12 cellular contexts compared by ENCODE assay signal in genomic region chr11:46106530-46107407, GRCh38. TPM values are rescaled to one million over a fixed set of nuclear protein-coding genes. Genes with fewer than 3 reads are reported as not detected.
DNase-seq lines count a peak whose midpoint lies in the region; ATAC-seq and TF ChIP-seq lines count a peak whose summit lies in the region.
"Had no signal": no experiment of that assay in that cellular context is flagged by ENCODE, and none has a peak within 500 bp of the region (broad histone marks: within the 10 kb centered on the region; RNA-seq: fewer than 3 reads in every experiment).

No MANE protein-coding gene starts in this region.

- H3K4me3 ChIP-seq in cardiac muscle cell = no peak overlapping the region

- H3K9me3 ChIP-seq in cardiac muscle cell (ENCODE audit: low read depth) = no peaks in the 10 kb centered on the region

- peaks cover 37% of the 10 kb centered on the region for H3K4me1 ChIP-seq in cardiac muscle cell (ENCODE audit: low read depth)

- TF ChIP-seq CTCF in cardiac muscle cell (IDR thresholded peaks at IDR 0.05; ENCODE audit: low read depth, low read length) = no peak

- H3K27ac ChIP-seq in cardiac muscle cell = peak overlapping the region; percentile 64
- H3K27ac ChIP-seq: VCaP had no signal

- peak in 50 of 76 experiments; percentile 3 to 65 (median 41) for DNase-seq in HUDEP-2 (lab: John Stamatoyannopoulos, UW; ENCODE audit: unreplicated experiment in 76 of 76)
- peak; percentile 44 to 58 for DNase-seq in cardiac muscle cell (ENCODE audit: low read depth in 1 of 2, low spot score in 1 of 2)
- DNase-seq in putamen (ENCODE audit: low spot score) = peak; percentile 43
- DNase-seq in stimulated activated CD4-positive, alpha-beta T cell treated with anti-CD3 and anti-CD28 coated beads, Interleukin-4, amount 100 ng/mL, for 1 hour = no peak
- DNase-seq: activated T-cell treated with anti-CD3 and anti-CD28 coated beads, Interleukin-2, amount 50 U/mL, for 4 hours; cerebellar nuclear complex; NCI-H1436 had no signal

- no peaks in the 10 kb centered on the region for H3K27me3 ChIP-seq in cardiac muscle cell

- ATAC-seq in SK-N-SH treated with all-trans-retinoic acid at 6 μM for 48 hours (peak; percentile 47; the same call in 1 of the 3 replicates), GM18868 (IDR thresholded peaks at IDR 0.05; ENCODE audit: unreplicated experiment) (no peak), HG03175 (IDR thresholded peaks at IDR 0.05; ENCODE audit: unreplicated experiment) (no peak)
- ATAC-seq: activated T-cell treated with anti-CD3 and anti-CD28 coated beads, Interleukin-2, amount 50 U/mL, for 4 hours; stimulated activated memory B cell treated with anti-CD40 and anti-IgM and Interleukin-4, amounts not matched to agents 10 μg/mL and 1 μg/mL and 100 μg/mL, for 72 hours had no signal

- H3K36me3 ChIP-seq in cardiac muscle cell = no peaks in the 10 kb centered on the region

TF ChIP-seq in SK-N-SH treated with all-trans-retinoic acid at 6 μM for 48 hours, 23 proteins besides CTCF, POLR2A, EP300 and RAD21:
- TF ChIP-seq ARNTL (CRISPR knock-in tag; IDR thresholded peaks at IDR 0.05; ENCODE audit: borderline replicate concordance, low read depth) = no peak
- TF ChIP-seq RARB (CRISPR knock-in tag; IDR thresholded peaks at IDR 0.05) = no peak
- TF ChIP-seq OSR1 (CRISPR knock-in tag; IDR thresholded peaks at IDR 0.05) = no peak
- no peak for TF ChIP-seq CSDC2 (CRISPR knock-in tag; IDR thresholded peaks at IDR 0.05)
- no peak for TF ChIP-seq TCF4 (CRISPR knock-in tag; IDR thresholded peaks at IDR 0.05; ENCODE audit: borderline replicate concordance)
- TF ChIP-seq ZFP30 (CRISPR knock-in tag; IDR thresholded peaks at IDR 0.05) = no peak
- no peak for TF ChIP-seq PPARA (CRISPR knock-in tag; IDR thresholded peaks at IDR 0.05; ENCODE audit: borderline replicate concordance)
- no peak for TF ChIP-seq PATZ1 (CRISPR knock-in tag; IDR thresholded peaks at IDR 0.05; ENCODE audit: borderline replicate concordance)
- TF ChIP-seq CSRNP3 (CRISPR knock-in tag; IDR thresholded peaks at IDR 0.05) = no peak
- TF ChIP-seq CREB5 (CRISPR knock-in tag; IDR thresholded peaks at IDR 0.05; ENCODE audit: low read depth) = no peak
- TF ChIP-seq ZNF70 (CRISPR knock-in tag; IDR thresholded peaks at IDR 0.05) = no peak
TF ChIP-seq in SK-N-SH treated with all-trans-retinoic acid at 6 μM for 48 hours: peak in this region for 0.

RNA-seq across cellular contexts. Expression of gene PHF21A, which starts 14.5 kb away (rescaled TPM):
- 38.2 and 55.6 TPM in 2 replicates for total RNA-seq in cardiac muscle cell
- polyA plus RNA-seq in cardiac muscle cell = 42.1 and 51.4 TPM in 2 replicates
